In genomic region chr2:13901526-13901925, GRCh38 we compare ENCODE assay signal across 27 cellular contexts.
"Had no signal": no experiment of that assay in that cellular context is flagged by ENCODE, and none has a peak within 500 bp of the region (broad histone marks: within the 10 kb centered on the region; RNA-seq: fewer than 3 reads in every experiment).

No MANE protein-coding gene starts in this region.

- H3K9me3 ChIP-seq: suprapubic skin, testis, thoracic aorta, thyroid gland, tibial artery, tibial nerve, transverse colon, upper lobe of left lung, upper lobe of right lung, uterus, vagina had no signal

- FAIRE-seq: urothelium cell line had no signal

- H3K36me3 ChIP-seq: stomach, suprapubic skin, thoracic aorta, thyroid gland, tibial artery, tibial nerve, transverse colon, upper lobe of left lung, upper lobe of right lung, uterus, vagina had no signal

- H3K27ac ChIP-seq: stomach, suprapubic skin, testis, thoracic aorta, thyroid gland, tibial artery, tibial nerve, transverse colon, upper lobe of left lung, upper lobe of right lung, uterus, vagina had no signal

- DNase-seq: stimulated activated CD4-positive, alpha-beta T cell treated with anti-CD3 and anti-CD28 coated beads, Interleukin-2, amount 100 ng/mL, for 48 hours; stimulated activated CD4-positive, alpha-beta T cell treated with anti-CD3 and anti-CD28 coated beads, Interleukin-4, amount 100 ng/mL, for 1 hour; stimulated activated CD4-positive, alpha-beta T cell treated with anti-CD3 and anti-CD28 coated beads, Interleukin-4, amount 100 ng/mL, for 24 hours; stimulated activated CD4-positive, alpha-beta T cell treated with anti-CD3 and anti-CD28 coated beads, Interleukin-4, amount 100 ng/mL, for 4 hours; stimulated activated CD8-positive, alpha-beta memory T cell treated with anti-CD3 and anti-CD28 coated beads, Interleukin-4, amount 100 ng/mL, for 48 hours; stimulated activated naive B cell treated with anti-CD40 and anti-IgM and Interleukin-4, amounts not matched to agents 10 μg/mL and 1 μg/mL and 100 μg/mL, for 72 hours; stimulated activated naive CD4-positive, alpha-beta T cell; stimulated activated naive CD4-positive, alpha-beta T cell treated with Interleukin-2 at 50 U/mL for 16 hours; stimulated activated naive CD8-positive, alpha-beta T cell treated with anti-CD3 and anti-CD28 coated beads, Interleukin-15, amount 100 ng/mL, for 72 hours; stimulated activated naive CD8-positive, alpha-beta T cell treated with anti-CD3 and anti-CD28 coated beads, Interleukin-15, Interleukin-2, amounts not matched to agents 100 U/mL and 50 U/mL, for 24 hours; stomach; substantia nigra; testis; thyroid gland; tibial artery; transverse colon; trophoblast cell; upper lobe of left lung; upper lobe of right lung; uterus had no signal

- H3K4me1 ChIP-seq: stomach, suprapubic skin, testis, thyroid gland, tibial artery, tibial nerve, transverse colon, upper lobe of left lung, upper lobe of right lung, uterus, vagina had no signal

- H3K27me3 ChIP-seq: stomach, suprapubic skin, testis, thyroid gland, tibial artery, tibial nerve, transverse colon, upper lobe of left lung, upper lobe of right lung, uterus, vagina had no signal

- ATAC-seq: stimulated activated effector memory CD8-positive, alpha-beta T cell treated with anti-CD3 and anti-CD28 coated beads, Interleukin-12 subunit alpha, Interleukin-12 subunit beta, amount 100 ng/mL, for 72 hours; stimulated activated memory B cell treated with anti-CD40 and anti-IgM and Interleukin-4, amounts not matched to agents 10 μg/mL and 1 μg/mL and 100 μg/mL, for 72 hours; stimulated activated naive B cell treated with anti-CD40 and anti-IgM and Interleukin-4, amounts not matched to agents 10 μg/mL and 1 μg/mL and 100 μg/mL, for 72 hours; stimulated activated naive CD8-positive, alpha-beta T cell treated with anti-CD3 and anti-CD28 coated beads, Interleukin-15, amount 100 ng/mL, for 72 hours; stimulated activated naive CD8-positive, alpha-beta T cell treated with anti-CD3 and anti-CD28 coated beads, Interleukin-15, Interleukin-2, amounts not matched to agents 100 U/mL and 50 U/mL, for 24 hours; upper lobe of right lung had no signal

- H3K4me3 ChIP-seq: stomach, suprapubic skin, testis, thoracic aorta, thyroid gland, tibial artery, tibial nerve, transverse colon, upper lobe of left lung, upper lobe of right lung, uterus, vagina had no signal
